In genomic region chr7:140165422-140165821, GRCh38 we compare ENCODE assay signal across 1 cellular context.
TF ChIP-seq lines count a peak whose summit lies in the region.

No MANE protein-coding gene starts in this region.

TF ChIP-seq in K562, 482 proteins besides CTCF, POLR2A, EP300 and RAD21 (continued from another document and continues in another):
- TF ChIP-seq, protein P1, sequence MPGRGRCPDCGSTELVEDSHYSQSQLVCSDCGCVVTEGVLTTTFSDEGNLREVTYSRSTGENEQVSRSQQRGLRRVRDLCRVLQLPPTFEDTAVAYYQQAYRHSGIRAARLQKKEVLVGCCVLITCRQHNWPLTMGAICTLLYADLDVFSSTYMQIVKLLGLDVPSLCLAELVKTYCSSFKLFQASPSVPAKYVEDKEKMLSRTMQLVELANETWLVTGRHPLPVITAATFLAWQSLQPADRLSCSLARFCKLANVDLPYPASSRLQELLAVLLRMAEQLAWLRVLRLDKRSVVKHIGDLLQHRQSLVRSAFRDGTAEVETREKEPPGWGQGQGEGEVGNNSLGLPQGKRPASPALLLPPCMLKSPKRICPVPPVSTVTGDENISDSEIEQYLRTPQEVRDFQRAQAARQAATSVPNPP (IDR thresholded peaks at IDR 0.05; ENCODE audit: borderline replicate concordance, insufficient read depth, insufficient read length): no peak
- TF ChIP-seq BHLHE40 (IDR thresholded peaks at IDR 0.05; ENCODE audit: low read length): no peak
- TF ChIP-seq, protein P2, sequence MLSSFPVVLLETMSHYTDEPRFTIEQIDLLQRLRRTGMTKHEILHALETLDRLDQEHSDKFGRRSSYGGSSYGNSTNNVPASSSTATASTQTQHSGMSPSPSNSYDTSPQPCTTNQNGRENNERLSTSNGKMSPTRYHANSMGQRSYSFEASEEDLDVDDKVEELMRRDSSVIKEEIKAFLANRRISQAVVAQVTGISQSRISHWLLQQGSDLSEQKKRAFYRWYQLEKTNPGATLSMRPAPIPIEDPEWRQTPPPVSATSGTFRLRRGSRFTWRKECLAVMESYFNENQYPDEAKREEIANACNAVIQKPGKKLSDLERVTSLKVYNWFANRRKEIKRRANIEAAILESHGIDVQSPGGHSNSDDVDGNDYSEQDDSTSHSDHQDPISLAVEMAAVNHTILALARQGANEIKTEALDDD (IDR thresholded peaks at IDR 0.05): peak; percentile 79
- TF ChIP-seq ZBTB1 (CRISPR knock-in tag; IDR thresholded peaks at IDR 0.05; ENCODE audit: borderline replicate concordance, low read depth): no peak
- TF ChIP-seq SIX5 (IDR thresholded peaks at IDR 0.05; ENCODE audit: borderline replicate concordance in 1 of 2, insufficient read depth in 1 of 2, low read depth in 1 of 2, low read length in 2 of 2): no peak
- no peak for TF ChIP-seq ZSCAN32 (CRISPR knock-in tag; IDR thresholded peaks at IDR 0.05)
- TF ChIP-seq TCF7L2 (IDR thresholded peaks at IDR 0.05; ENCODE audit: low read depth, low read length): no peak
- no peak for TF ChIP-seq LEF1 (IDR thresholded peaks at IDR 0.05)
- TF ChIP-seq BMI1 (IDR thresholded peaks at IDR 0.05; ENCODE audit: low read length): no peak
- TF ChIP-seq, protein P3, sequence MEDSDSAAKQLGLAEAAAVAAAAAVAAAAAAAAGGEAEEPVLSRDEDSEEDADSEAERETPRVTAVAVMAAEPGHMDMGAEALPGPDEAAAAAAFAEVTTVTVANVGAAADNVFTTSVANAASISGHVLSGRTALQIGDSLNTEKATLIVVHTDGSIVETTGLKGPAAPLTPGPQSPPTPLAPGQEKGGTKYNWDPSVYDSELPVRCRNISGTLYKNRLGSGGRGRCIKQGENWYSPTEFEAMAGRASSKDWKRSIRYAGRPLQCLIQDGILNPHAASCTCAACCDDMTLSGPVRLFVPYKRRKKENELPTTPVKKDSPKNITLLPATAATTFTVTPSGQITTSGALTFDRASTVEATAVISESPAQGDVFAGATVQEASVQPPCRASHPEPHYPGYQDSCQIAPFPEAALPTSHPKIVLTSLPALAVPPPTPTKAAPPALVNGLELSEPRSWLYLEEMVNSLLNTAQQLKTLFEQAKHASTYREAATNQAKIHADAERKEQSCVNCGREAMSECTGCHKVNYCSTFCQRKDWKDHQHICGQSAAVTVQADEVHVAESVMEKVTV (CRISPR knock-in tag; IDR thresholded peaks at IDR 0.05): no peak
- no peak for TF ChIP-seq CGGBP1 (CRISPR knock-in tag; IDR thresholded peaks at IDR 0.05)
- TF ChIP-seq MAFG (tag; conservative IDR thresholded peaks at IDR 0.05): no peak
- TF ChIP-seq, protein P4, sequence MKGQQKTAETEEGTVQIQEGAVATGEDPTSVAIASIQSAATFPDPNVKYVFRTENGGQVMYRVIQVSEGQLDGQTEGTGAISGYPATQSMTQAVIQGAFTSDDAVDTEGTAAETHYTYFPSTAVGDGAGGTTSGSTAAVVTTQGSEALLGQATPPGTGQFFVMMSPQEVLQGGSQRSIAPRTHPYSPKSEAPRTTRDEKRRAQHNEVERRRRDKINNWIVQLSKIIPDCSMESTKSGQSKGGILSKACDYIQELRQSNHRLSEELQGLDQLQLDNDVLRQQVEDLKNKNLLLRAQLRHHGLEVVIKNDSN (CRISPR knock-in tag; IDR thresholded peaks at IDR 0.05): no peak
- TF ChIP-seq MEF2D (tag; conservative IDR thresholded peaks at IDR 0.05; ENCODE audit: low read depth): no peak
- no peak for TF ChIP-seq TAL1 (IDR thresholded peaks at IDR 0.05)
- no peak for TF ChIP-seq ZNF212 (CRISPR knock-in tag; IDR thresholded peaks at IDR 0.05)
- TF ChIP-seq MTA1 (IDR thresholded peaks at IDR 0.05; ENCODE audit: borderline replicate concordance): no peak
- TF ChIP-seq DIDO1 (tag; IDR thresholded peaks at IDR 0.05; ENCODE audit: low read depth): no peak
- no peak for TF ChIP-seq EHMT2 (IDR thresholded peaks at IDR 0.05)
- TF ChIP-seq FUS (optimal IDR thresholded peaks at IDR 0.05; ENCODE audit: low read depth, low read length): no peak
- no peak for TF ChIP-seq ZNF23 (CRISPR knock-in tag; IDR thresholded peaks at IDR 0.05)
- no peak for TF ChIP-seq MED1 (CRISPR knock-in tag; IDR thresholded peaks at IDR 0.05; ENCODE audit: borderline replicate concordance)
- no peak; the same call in 1 of the 2 replicates for TF ChIP-seq ZNF668 (CRISPR knock-in tag; IDR thresholded peaks at IDR 0.05)
- no peak for TF ChIP-seq IRF2 (CRISPR knock-in tag; IDR thresholded peaks at IDR 0.05)
- no peak for TF ChIP-seq TFAM (CRISPR knock-in tag; conservative IDR thresholded peaks at IDR 0.05)
- TF ChIP-seq SP1 (CRISPR knock-in tag; IDR thresholded peaks at IDR 0.05): no peak
- TF ChIP-seq EZH2 (IDR thresholded peaks at IDR 0.05; ENCODE audit: borderline replicate concordance, low read depth, low read length): no peak
- peak; percentile 87 for TF ChIP-seq CTBP1 (IDR thresholded peaks at IDR 0.05; ENCODE audit: borderline replicate concordance)
- TF ChIP-seq TGIF2 (CRISPR knock-in tag; IDR thresholded peaks at IDR 0.05): no peak
- TF ChIP-seq HMGN3 (IDR thresholded peaks at IDR 0.05; ENCODE audit: borderline replicate concordance, extremely low read depth, insufficient read length, low read depth, low read length): no peak
- TF ChIP-seq FOXA1 (IDR thresholded peaks at IDR 0.05; ENCODE audit: borderline replicate concordance): no peak
- TF ChIP-seq, protein P5, sequence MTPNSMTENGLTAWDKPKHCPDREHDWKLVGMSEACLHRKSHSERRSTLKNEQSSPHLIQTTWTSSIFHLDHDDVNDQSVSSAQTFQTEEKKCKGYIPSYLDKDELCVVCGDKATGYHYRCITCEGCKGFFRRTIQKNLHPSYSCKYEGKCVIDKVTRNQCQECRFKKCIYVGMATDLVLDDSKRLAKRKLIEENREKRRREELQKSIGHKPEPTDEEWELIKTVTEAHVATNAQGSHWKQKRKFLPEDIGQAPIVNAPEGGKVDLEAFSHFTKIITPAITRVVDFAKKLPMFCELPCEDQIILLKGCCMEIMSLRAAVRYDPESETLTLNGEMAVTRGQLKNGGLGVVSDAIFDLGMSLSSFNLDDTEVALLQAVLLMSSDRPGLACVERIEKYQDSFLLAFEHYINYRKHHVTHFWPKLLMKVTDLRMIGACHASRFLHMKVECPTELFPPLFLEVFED (CRISPR knock-in tag; conservative IDR thresholded peaks at IDR 0.05): no peak
- TF ChIP-seq ZNF699 (CRISPR knock-in tag; IDR thresholded peaks at IDR 0.05; ENCODE audit: insufficient replicate concordance): no peak
- no peak for TF ChIP-seq ZNF274 (IDR thresholded peaks at IDR 0.05; ENCODE audit: borderline replicate concordance, low read depth, low read length)
- 0 out of 2 replicates have a peak, but pooled peaks have one; percentile 18 for TF ChIP-seq ZBTB9 (CRISPR knock-in tag; IDR thresholded peaks at IDR 0.05)
- no peak for TF ChIP-seq SRF (CRISPR knock-in tag; IDR thresholded peaks at IDR 0.05)
- TF ChIP-seq ELF4 (CRISPR knock-in tag; IDR thresholded peaks at IDR 0.05): no peak
- TF ChIP-seq HNRNPUL1 (IDR thresholded peaks at IDR 0.05; ENCODE audit: low read length): no peak
- TF ChIP-seq ATF3 (IDR thresholded peaks at IDR 0.05): peak; percentile 98
- TF ChIP-seq ATF3 (CRISPR knock-in tag; conservative IDR thresholded peaks at IDR 0.05): no peak
- no peak for TF ChIP-seq NR4A1 (CRISPR knock-in tag; IDR thresholded peaks at IDR 0.05)
- TF ChIP-seq NR4A1 (tag; IDR thresholded peaks at IDR 0.05): no peak
- TF ChIP-seq TAF15 (IDR thresholded peaks at IDR 0.05; ENCODE audit: low read depth, low read length): no peak
- no peak for TF ChIP-seq FOS (IDR thresholded peaks at IDR 0.05; ENCODE audit: extremely low read depth, insufficient read length)
- TF ChIP-seq TBL1XR1 (IDR thresholded peaks at IDR 0.05; ENCODE audit: low read length in 2 of 2): peak in 1 of 2 experiments; percentile 8; a peak in 1 of 4 replicates
- no peak for TF ChIP-seq HDGF (IDR thresholded peaks at IDR 0.05)
- no peak for TF ChIP-seq UBTF (IDR thresholded peaks at IDR 0.05; ENCODE audit: borderline replicate concordance in 1 of 2, low read depth in 2 of 2, low read length in 2 of 2)
- peak; percentile 25; the same call in 1 of the 2 replicates for TF ChIP-seq ZNF311 (CRISPR knock-in tag; IDR thresholded peaks at IDR 0.05)
- no peak for TF ChIP-seq MYNN (IDR thresholded peaks at IDR 0.05)
- no peak for TF ChIP-seq MYNN (CRISPR knock-in tag; IDR thresholded peaks at IDR 0.05)
- no peak for TF ChIP-seq PATZ1 (CRISPR knock-in tag; IDR thresholded peaks at IDR 0.05; ENCODE audit: borderline replicate concordance)
- no peak for TF ChIP-seq AFF1 (IDR thresholded peaks at IDR 0.05; ENCODE audit: low read depth in 1 of 2, partially characterized antibody in 2 of 2)
- no peak for TF ChIP-seq DACH1 (IDR thresholded peaks at IDR 0.05; ENCODE audit: partially characterized antibody)
- TF ChIP-seq TRIM24 (IDR thresholded peaks at IDR 0.05): peak in 1 of 2 experiments; percentile 80; a peak in 2 of 4 replicates
